In the genomic region with DNA sequence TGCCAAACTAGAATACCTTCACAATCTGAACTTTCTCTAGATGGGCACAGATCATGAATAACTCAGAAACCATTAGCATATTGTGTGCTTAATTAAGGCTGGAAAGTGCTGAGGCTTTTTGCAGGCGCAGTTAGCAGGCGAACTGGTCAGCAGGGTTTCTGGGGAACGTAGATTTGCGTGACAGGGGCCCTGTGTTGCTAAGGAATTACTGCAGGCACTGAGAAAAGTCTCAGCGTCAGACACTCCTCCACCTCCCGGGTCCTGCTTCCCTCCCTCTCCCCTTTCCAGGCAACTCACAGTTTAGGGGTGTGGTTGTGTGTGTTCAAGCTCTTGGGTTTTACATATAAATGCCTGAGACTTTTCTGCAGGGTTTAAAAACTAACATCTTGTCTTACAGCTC, we compare ENCODE assay signal across 8 cellular contexts. TPM values are rescaled to one million over a fixed set of nuclear protein-coding genes. Genes with fewer than 3 reads are reported as not detected.
A peak's percentile ranks its signal among the peaks of the same experiment; 100 is the strongest.
DNase-seq lines count a peak whose midpoint lies in the region; ATAC-seq and TF ChIP-seq lines count a peak whose summit lies in the region.

No MANE protein-coding gene starts in this region.

- H3K27ac ChIP-seq in left ventricle myocardium inferior (replicated peaks), result peak overlapping the region; percentile 99
- peak overlapping the region; percentile 84 to 85 for H3K27ac ChIP-seq in esophagus (ENCODE audit: low read depth in 2 of 2, low read length in 1 of 2)

- H3K27ac Mint-ChIP-seq in T-helper 1 cell treated with Interleukin-12 subunit alpha and Interleukin-12 subunit beta and Interleukin-4 antibody, amounts not matched to agents 30 μg/mL and 1 μg/mL, for 36 hours, result peak overlapping the region; percentile 94

- ATAC-seq in Right ventricle myocardium superior (ENCODE audit: poor library complexity) (no peak), HG02588 (IDR thresholded peaks at IDR 0.05; ENCODE audit: unreplicated experiment) (no peak)

- intact Hi-C loops in left ventricle myocardium inferior (cut with micrococcal nuclease), result no loop called here
- intact Hi-C loops in Right ventricle myocardium superior (cut with DNase I), result no loop called here

- H3K9me3 Mint-ChIP-seq in T-helper 1 cell treated with Interleukin-12 subunit alpha and Interleukin-12 subunit beta and Interleukin-4 antibody, amounts not matched to agents 30 μg/mL and 1 μg/mL, for 36 hours, result no peaks in the 10 kb centered on the region

- H3K4me1 Mint-ChIP-seq in T-helper 1 cell treated with Interleukin-12 subunit alpha and Interleukin-12 subunit beta and Interleukin-4 antibody, amounts not matched to agents 30 μg/mL and 1 μg/mL, for 36 hours (ENCODE audit: low read depth), result peaks cover 59% of the 10 kb centered on the region

- WGBS in esophagus, 2 donors, result 7 to 37% methylated on average over 6 of the region's 6 CpGs

- H3K4me3 Mint-ChIP-seq in T-helper 1 cell treated with Interleukin-12 subunit alpha and Interleukin-12 subunit beta and Interleukin-4 antibody, amounts not matched to agents 30 μg/mL and 1 μg/mL, for 36 hours, result peak overlapping the region; percentile 88

- H3K27me3 ChIP-seq in left ventricle myocardium inferior (ENCODE audit: low read depth), result no peaks in the 10 kb centered on the region
- no peaks in the 10 kb centered on the region for H3K27me3 ChIP-seq in esophagus (ENCODE audit: control insufficient read depth in 1 of 2, insufficient read depth in 2 of 2, low read length in 2 of 2)
- no peaks in the 10 kb centered on the region for H3K27me3 ChIP-seq in neuron (ENCODE audit: insufficient read depth, low read length)

- peaks cover 17% of the 10 kb centered on the region for H3K36me3 ChIP-seq in left ventricle myocardium inferior
- H3K36me3 ChIP-seq in esophagus (ENCODE audit: control insufficient read depth in 2 of 2, insufficient read depth in 2 of 2, low read length in 1 of 2), result peaks cover 0 to 8% of the 10 kb centered on the region in 2 donors
- H3K36me3 ChIP-seq in neuron (ENCODE audit: insufficient read depth, low read length), result peaks cover 5% of the 10 kb centered on the region

- H3K4me1 ChIP-seq in left ventricle myocardium inferior, result peaks cover 96% of the 10 kb centered on the region
- peaks cover 4 to 5% of the 10 kb centered on the region in 2 donors for H3K4me1 ChIP-seq in esophagus (ENCODE audit: control insufficient read depth in 2 of 2, insufficient read depth in 2 of 2, low read length in 1 of 2)
- peaks cover 30% of the 10 kb centered on the region for H3K4me1 ChIP-seq in neuron (ENCODE audit: insufficient read depth, low read length)

- H2AFZ ChIP-seq in neuron (ENCODE audit: low read depth, low read length), result no peak overlapping the region

- H3K36me3 Mint-ChIP-seq in T-helper 1 cell treated with Interleukin-12 subunit alpha and Interleukin-12 subunit beta and Interleukin-4 antibody, amounts not matched to agents 30 μg/mL and 1 μg/mL, for 36 hours (ENCODE audit: low read depth), result peaks cover 51% of the 10 kb centered on the region

- no peaks in the 10 kb centered on the region for H3K27me3 Mint-ChIP-seq in T-helper 1 cell treated with Interleukin-12 subunit alpha and Interleukin-12 subunit beta and Interleukin-4 antibody, amounts not matched to agents 30 μg/mL and 1 μg/mL, for 36 hours (ENCODE audit: low read depth)

- H3K4me3 ChIP-seq in left ventricle myocardium inferior (peak overlapping the region; percentile 91), esophagus (ENCODE audit: low read depth in 1 of 2, low read length in 2 of 2) (peak overlapping the region; percentile 38 to 87), neuron (ENCODE audit: low read length) (peak overlapping the region; percentile 36)

- DNase-seq in left ventricle myocardium inferior (no peak), Right ventricle myocardium superior (no peak), GM20000 (ENCODE audit: low spot score) (no peak), NCI-H1105 (lab: John Stamatoyannopoulos, UW) (no peak)

- no peaks in the 10 kb centered on the region for H3K9me3 ChIP-seq in left ventricle myocardium inferior (replicated peaks)
- no peaks in the 10 kb centered on the region for H3K9me3 ChIP-seq in esophagus (ENCODE audit: control insufficient read depth in 2 of 2, insufficient read depth in 1 of 2, low read depth in 1 of 2, low read length in 1 of 2)
- no peaks in the 10 kb centered on the region for H3K9me3 ChIP-seq in neuron (ENCODE audit: low read length)

- no peak for TF ChIP-seq CTCF in left ventricle myocardium inferior (IDR thresholded peaks at IDR 0.05; ENCODE audit: borderline replicate concordance)
- TF ChIP-seq CTCF in GM20000 (IDR thresholded peaks at IDR 0.05; ENCODE audit: extremely low read depth, missing control alignments), result no peak

RNA-seq across cellular contexts. Expression of gene MAP3K8, which starts 2.2 kb away (rescaled TPM):
- 7.0 TPM for total RNA-seq in left ventricle myocardium inferior
- total RNA-seq in Right ventricle myocardium superior, result 7.3 TPM
- 10 to 100 TPM; 13.7 to 20.1 TPM for polyA plus RNA-seq in esophagus

Comparison
In these comparisons a context has a peak if more than half of its experiments do, and no peak if none do; other contexts are left out.
1. H3K4me3 ChIP-seq: peak in every context shown above with its lines; median percentile 91 in left ventricle myocardium inferior; 62 in esophagus; 36 in neuron.